8 cellular contexts compared by ENCODE assay signal in genomic region chr1:16440480-16441311, GRCh38. TPM values are rescaled to one million over a fixed set of nuclear protein-coding genes. Genes with fewer than 3 reads are reported as not detected.
A peak's percentile ranks its signal among the peaks of the same experiment; 100 is the strongest.
DNase-seq lines count a peak whose midpoint lies in the region; ATAC-seq and TF ChIP-seq lines count a peak whose summit lies in the region.

NECAP2 (plus strand) TSS chr1:16440724; CDS start chr1:16440762, 38 bp downstream.

- H3K79me2 ChIP-seq in ACC112 (ENCODE audit: control insufficient read depth, insufficient read depth, low read length, unreplicated experiment) = peaks cover 41% of the 10 kb centered on the region

- peak within 1 kb of the TSS; percentile 89 for H3K4me3 ChIP-seq in ACC112 (ENCODE audit: low read depth, low read length)
- peak within 1 kb of the TSS; percentile 98 for H3K4me3 ChIP-seq in iPS-18c (ENCODE audit: insufficient read depth, low read depth, low read length)
- peak within 1 kb of the TSS; percentile 96 to 100 (median 100) for H3K4me3 ChIP-seq in skeletal muscle tissue (ENCODE audit: low read length in 3 of 3)

- H3K36me3 ChIP-seq in ACC112 (ENCODE audit: insufficient read depth, low read length) = peaks cover 3% of the 10 kb centered on the region; the same call in 1 of the 2 replicates
- H3K36me3 ChIP-seq in skeletal muscle tissue (ENCODE audit: control insufficient read depth in 3 of 3, insufficient read depth in 3 of 3, low read length in 3 of 3) = peaks cover 15 to 22% (median 17%) of the 10 kb centered on the region in 3 donors

- ATAC-seq in GM18868 (IDR thresholded peaks at IDR 0.05; ENCODE audit: unreplicated experiment) (peak; percentile 79), HG03135 (IDR thresholded peaks at IDR 0.05; ENCODE audit: unreplicated experiment) (peak; percentile 84)

- H3K9me3 ChIP-seq in iPS-18c (ENCODE audit: control insufficient read depth, insufficient read depth, low read length) (no peaks in the 10 kb centered on the region), skeletal muscle tissue (ENCODE audit: control insufficient read depth in 3 of 3, low read length in 3 of 3) (no peaks in the 10 kb centered on the region)

- peak within 1 kb of the TSS; percentile 88 to 98 (median 95) for H3K9ac ChIP-seq in skeletal muscle tissue (ENCODE audit: low read depth in 1 of 3, low read length in 3 of 3)

- DNase-seq in NCI-H2196 treated with DMSO at 0.1 percent for 48 hours (lab: John Stamatoyannopoulos, UW; ENCODE audit: unreplicated experiment) (peak; percentile 89), T47D (ENCODE audit: low read depth in 1 of 2, low spot score in 1 of 2) (peak; percentile 69 to 88)

- peak; percentile 95 for TF ChIP-seq CTCF in VCaP (conservative IDR thresholded peaks at IDR 0.05)

- H3K27me3 ChIP-seq in ACC112 (ENCODE audit: insufficient read depth, low read length) = no peaks in the 10 kb centered on the region
- no peaks in the 10 kb centered on the region for H3K27me3 ChIP-seq in skeletal muscle tissue (ENCODE audit: control insufficient read depth in 3 of 3, insufficient read depth in 3 of 3, low read length in 3 of 3)

- peak within 1 kb of the TSS; percentile 94 for H2AFZ ChIP-seq in ACC112 (ENCODE audit: low read length, unreplicated experiment)

- in situ Hi-C loops in T47D (cut with HindIII; ENCODE audit: low pct_unique_long_range_greater_than_20kb, low sequenced_read_pairs) = no loop called here

- peak within 1 kb of the TSS; percentile 61; the same call in 1 of the 2 replicates for H3K27ac ChIP-seq in ACC112 (ENCODE audit: low read depth, low read length)
- H3K27ac ChIP-seq in VCaP = peak within 1 kb of the TSS; percentile 85
- peak within 1 kb of the TSS; percentile 82 for H3K27ac ChIP-seq in skeletal muscle tissue (ENCODE audit: low read depth, low read length)

- H3K4me1 ChIP-seq in ACC112 (ENCODE audit: control insufficient read depth, insufficient read depth, low read length, unreplicated experiment) (peaks cover 5% of the 10 kb centered on the region), skeletal muscle tissue (ENCODE audit: control insufficient read depth in 3 of 3, insufficient read depth in 3 of 3, low read length in 3 of 3) (peaks cover 17 to 33% (median 20%) of the 10 kb centered on the region in 3 donors)

RNA-seq across cellular contexts. Expression of gene NECAP2, which starts in this region (rescaled TPM):
- total RNA-seq in skeletal muscle tissue = 40.2 TPM

Comparison
In these comparisons a context has a peak if more than half of its experiments do, and no peak if none do; other contexts are left out.
1. Peak in every context shown above with its lines: DNase-seq, ATAC-seq, H3K4me3 ChIP-seq and H3K27ac ChIP-seq.